31 cellular contexts compared by ENCODE assay signal in genomic region chr7:73304071-73304470, GRCh38. TPM values are rescaled to one million over a fixed set of nuclear protein-coding genes. Genes with fewer than 3 reads are reported as not detected.
"Had no signal": no experiment of that assay in that cellular context is flagged by ENCODE, and none has a peak within 500 bp of the region (broad histone marks: within the 10 kb centered on the region; RNA-seq: fewer than 3 reads in every experiment).

No MANE protein-coding gene starts in this region.

- H3K4me1 ChIP-seq: prostate gland had no signal

- H3K27me3 ChIP-seq: esophagus squamous epithelium, heart right ventricle, spleen, testis, tibial artery had no signal

- H3K27ac ChIP-seq: esophagus squamous epithelium, heart right ventricle, parathyroid adenoma, prostate gland, skin epidermis, testis, tibial artery had no signal

- H3K27me3 Mint-ChIP-seq: effector memory CD8-positive, alpha-beta T cell; memory B cell; naive B cell; natural killer cell treated with Interleukin-12 subunit alpha and Interleukin-12 subunit beta and Interleukin-15 and Interleukin-18, amount 100 ng/mL, for 72 hours; stimulated activated memory B cell treated with anti-CD40 and anti-IgM and Interleukin-4, amounts not matched to agents 10 μg/mL and 1 μg/mL and 100 μg/mL, for 72 hours; type B pancreatic cell had no signal

- H3K9me3 Mint-ChIP-seq: effector memory CD8-positive, alpha-beta T cell; memory B cell; naive B cell; natural killer cell treated with Interleukin-12 subunit alpha and Interleukin-12 subunit beta and Interleukin-15 and Interleukin-18, amount 100 ng/mL, for 72 hours; neural crest cell; stimulated activated memory B cell treated with anti-CD40 and anti-IgM and Interleukin-4, amounts not matched to agents 10 μg/mL and 1 μg/mL and 100 μg/mL, for 72 hours; type B pancreatic cell had no signal

- H3K27ac Mint-ChIP-seq: effector memory CD8-positive, alpha-beta T cell; memory B cell; naive B cell; natural killer cell treated with Interleukin-12 subunit alpha and Interleukin-12 subunit beta and Interleukin-15 and Interleukin-18, amount 100 ng/mL, for 72 hours; stimulated activated memory B cell treated with anti-CD40 and anti-IgM and Interleukin-4, amounts not matched to agents 10 μg/mL and 1 μg/mL and 100 μg/mL, for 72 hours; type B pancreatic cell had no signal

- H3K4me3 ChIP-seq: esophagus squamous epithelium, heart right ventricle, lung, mucosa of descending colon, prostate gland, skin epidermis, spleen, testis, tibial artery had no signal

- ATAC-seq: effector memory CD8-positive, alpha-beta T cell; heart right ventricle; left colon; left ventricle myocardium superior; mucosa of descending colon; natural killer cell treated with Interleukin-12 subunit alpha and Interleukin-12 subunit beta and Interleukin-15 and Interleukin-18, amount 100 ng/mL, for 72 hours; right cardiac atrium; stimulated activated memory B cell treated with anti-CD40 and anti-IgM and Interleukin-4, amounts not matched to agents 10 μg/mL and 1 μg/mL and 100 μg/mL, for 72 hours; stimulated activated naive CD8-positive, alpha-beta T cell treated with anti-CD3 and anti-CD28 coated beads, Interleukin-15, Interleukin-2, amounts not matched to agents 100 U/mL and 50 U/mL, for 24 hours had no signal

- H3K9ac ChIP-seq: parathyroid adenoma had no signal

- H3K9me3 ChIP-seq: esophagus squamous epithelium, heart right ventricle, mucosa of descending colon, prostate gland, spleen, testis, tibial artery had no signal

- H3K36me3 ChIP-seq: prostate gland had no signal

- DNase-seq: cortex of kidney; effector memory CD8-positive, alpha-beta T cell; erythroblast; esophagus squamous epithelium; foreskin melanocyte; glutamatergic neuron; heart right ventricle; hippocampal formation; kidney glomerular epithelial cell; left colon; left ventricle myocardium superior; mucosa of descending colon; naive B cell; spleen; stimulated activated CD4-positive, alpha-beta T cell treated with anti-CD3 and anti-CD28 coated beads, Interleukin-4, amount 100 ng/mL, for 4 hours; stimulated activated naive CD8-positive, alpha-beta T cell treated with anti-CD3 and anti-CD28 coated beads, Interleukin-15, Interleukin-2, amounts not matched to agents 100 U/mL and 50 U/mL, for 24 hours; substantia nigra; testis had no signal

- H3K4me3 Mint-ChIP-seq: effector memory CD8-positive, alpha-beta T cell; memory B cell; natural killer cell treated with Interleukin-12 subunit alpha and Interleukin-12 subunit beta and Interleukin-15 and Interleukin-18, amount 100 ng/mL, for 72 hours; neural crest cell; stimulated activated memory B cell treated with anti-CD40 and anti-IgM and Interleukin-4, amounts not matched to agents 10 μg/mL and 1 μg/mL and 100 μg/mL, for 72 hours; type B pancreatic cell had no signal

RNA-seq across cellular contexts. Expression of gene TRIM50, which starts 23.8 kb away (rescaled TPM):
- total RNA-seq: dermis microvascular lymphatic vessel endothelial cell; natural killer cell treated with Interleukin-12 subunit alpha and Interleukin-12 subunit beta and Interleukin-15 and Interleukin-18, amount 100 ng/mL, for 72 hours; neural crest cell; osteoblast had no signal

RNA-seq across cellular contexts. Expression of gene FKBP6, which starts 23.9 kb away (rescaled TPM):
- total RNA-seq: dermis microvascular lymphatic vessel endothelial cell; esophagus squamous epithelium; heart right ventricle; left colon; left ventricle myocardium superior; mucosa of descending colon; natural killer cell treated with Interleukin-12 subunit alpha and Interleukin-12 subunit beta and Interleukin-15 and Interleukin-18, amount 100 ng/mL, for 72 hours; neural crest cell; osteoblast; right cardiac atrium; spleen had no signal
